In genomic region chr2:234181128-234181527, GRCh38 we compare ENCODE assay signal across 3 cellular contexts.
TF ChIP-seq lines count a peak whose summit lies in the region.

No MANE protein-coding gene starts in this region.

TF ChIP-seq in HepG2, 621 proteins besides CTCF, POLR2A, EP300 and RAD21:
- TF ChIP-seq CEBPB (IDR thresholded peaks at IDR 0.05; ENCODE audit: borderline replicate concordance, low read depth, low read length), result peak; percentile 55; the same call in 1 of the 2 replicates
- TF ChIP-seq ZNF20 (CRISPR knock-in tag; IDR thresholded peaks at IDR 0.05), result no peak
- no peak for TF ChIP-seq ATF4 (CRISPR knock-in tag; IDR thresholded peaks at IDR 0.05)
- no peak for TF ChIP-seq TEF (CRISPR knock-in tag; IDR thresholded peaks at IDR 0.05)

TF ChIP-seq in IMR-90, 13 proteins besides CTCF, POLR2A, EP300 and RAD21:
- no peak for TF ChIP-seq MXI1 (IDR thresholded peaks at IDR 0.05; ENCODE audit: borderline replicate concordance, low read depth, low read length)
- peak; percentile 57 for TF ChIP-seq CEBPB (IDR thresholded peaks at IDR 0.05; ENCODE audit: low read depth, low read length)

TF ChIP-seq in K562, 482 proteins besides CTCF, POLR2A, EP300 and RAD21:
- TF ChIP-seq ZNF780A (CRISPR knock-in tag; IDR thresholded peaks at IDR 0.05), result no peak
- 0 out of 2 replicates have a peak, but pooled peaks have one; percentile 26 for TF ChIP-seq CEBPB (tag; IDR thresholded peaks at IDR 0.05)
- TF ChIP-seq CHD1 (IDR thresholded peaks at IDR 0.05; ENCODE audit: low read length), result no peak
